In genomic region chr7:79454325-79454960, GRCh38 we compare ENCODE assay signal across 8 cellular contexts. TPM values are rescaled to one million over a fixed set of nuclear protein-coding genes. Genes with fewer than 3 reads are reported as not detected.
DNase-seq lines count a peak whose midpoint lies in the region; ATAC-seq and TF ChIP-seq lines count a peak whose summit lies in the region.

No MANE protein-coding gene starts in this region.

- peaks cover 50% of the 10 kb centered on the region for H3K4me1 Mint-ChIP-seq in chondrocyte (ENCODE audit: low read depth)

- no peaks in the 10 kb centered on the region for H3K27me3 Mint-ChIP-seq in chondrocyte (ENCODE audit: low read depth)

- peak overlapping the region; percentile 96 for H3K4me3 Mint-ChIP-seq in chondrocyte (ENCODE audit: unreplicated experiment)

- DNase-seq in HCEC 1CT = peak; percentile 35
- peak; percentile 27 for DNase-seq in chondrocyte (ENCODE audit: low spot score)
- peak; percentile 56 for DNase-seq in kidney tubule cell (ENCODE audit: low spot score)
- DNase-seq in stimulated activated naive CD8-positive, alpha-beta T cell treated with anti-CD3 and anti-CD28 coated beads, Interleukin-15, Interleukin-2, amounts not matched to agents 100 U/mL and 50 U/mL, for 24 hours = peak; percentile 10
- DNase-seq in KBM-7 = no peak
- DNase-seq in SW 1271 (lab: John Stamatoyannopoulos, UW) = no peak
- no peak for DNase-seq in stimulated activated CD4-positive, alpha-beta T cell treated with anti-CD3 and anti-CD28 coated beads, Interleukin-15, amount 100 ng/mL, for 24 hours

- no peaks in the 10 kb centered on the region for H3K9me3 Mint-ChIP-seq in chondrocyte (ENCODE audit: low read depth)

- H3K36me3 Mint-ChIP-seq in chondrocyte (ENCODE audit: low read depth) = peaks cover 5% of the 10 kb centered on the region

- no peak for ATAC-seq in stimulated activated naive CD8-positive, alpha-beta T cell treated with anti-CD3 and anti-CD28 coated beads, Interleukin-15, Interleukin-2, amounts not matched to agents 100 U/mL and 50 U/mL, for 24 hours
- ATAC-seq in GM18907 (IDR thresholded peaks at IDR 0.05; ENCODE audit: unreplicated experiment) = no peak

- TF ChIP-seq CTCF in chondrocyte (IDR thresholded peaks at IDR 0.05) = peak; percentile 40

- H3K27ac Mint-ChIP-seq in chondrocyte (ENCODE audit: unreplicated experiment) = peak overlapping the region; percentile 97

- in situ Hi-C loops in KBM-7 (cut with MboI; ENCODE audit: low pct_unique_long_range_greater_than_20kb, low sequenced_read_pairs) = no loop called here

RNA-seq across cellular contexts. Expression of gene MAGI2, which starts 1.0 kb away (rescaled TPM):
- 5.8 to 11.8 TPM (median 6.0 TPM) in 3 replicates for total RNA-seq in chondrocyte

Comparison
In these comparisons a context has a peak if more than half of its experiments do, and no peak if none do; other contexts are left out.
1. DNase-seq: peak in HCEC 1CT (single experiment), chondrocyte (single experiment), kidney tubule cell (single experiment) and stimulated activated naive CD8-positive, alpha-beta T cell treated with anti-CD3 and anti-CD28 coated beads, Interleukin-15, Interleukin-2, amounts not matched to agents 100 U/mL and 50 U/mL, for 24 hours (single experiment); none in KBM-7 (single experiment), SW 1271 (0 of 2) and stimulated activated CD4-positive, alpha-beta T cell treated with anti-CD3 and anti-CD28 coated beads, Interleukin-15, amount 100 ng/mL, for 24 hours (single experiment).